Comparison of ENCODE assay signal across 9 cellular contexts in the genomic region with DNA sequence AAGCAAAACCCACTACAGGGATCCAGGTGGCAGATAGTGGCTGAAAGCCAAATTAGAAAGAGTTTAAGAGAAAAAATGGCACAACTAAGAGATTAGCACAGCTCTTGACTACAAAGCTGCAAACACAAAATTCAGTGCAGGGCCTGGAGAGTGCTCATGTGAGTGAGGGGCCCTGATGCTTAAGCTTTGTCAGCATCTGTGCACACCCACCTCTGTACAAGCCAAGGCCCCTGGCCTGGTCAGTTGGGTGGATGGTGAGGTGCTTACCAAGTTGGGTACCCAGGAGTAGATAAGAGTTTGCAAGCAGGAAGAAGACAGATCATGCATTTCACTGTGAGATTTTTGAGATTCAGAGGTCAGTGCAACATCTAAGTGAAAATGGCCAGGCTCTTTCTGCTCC.
DNase-seq lines count a peak whose midpoint lies in the region; ATAC-seq and TF ChIP-seq lines count a peak whose summit lies in the region.
"Had no signal": no experiment of that assay in that cellular context is flagged by ENCODE, and none has a peak within 500 bp of the region (broad histone marks: within the 10 kb centered on the region; RNA-seq: fewer than 3 reads in every experiment).

No MANE protein-coding gene starts in this region.

- H3K27me3 Mint-ChIP-seq in activated CD8-positive, alpha-beta memory T cell treated with anti-CD3 and anti-CD28 coated beads, Interleukin-2, amount 10 ng/mL, durations not matched to agents 7 days and 5 days, result no peaks in the 10 kb centered on the region

- DNase-seq in activated CD8-positive, alpha-beta memory T cell treated with anti-CD3 and anti-CD28 coated beads, Interleukin-2, amount 10 ng/mL, durations not matched to agents 7 days and 5 days, result no peak
- no peak for DNase-seq in activated CD8-positive, alpha-beta memory T cell treated with anti-CD3 and anti-CD28 coated beads, Interleukin-2, amount 50 U/mL, for 48 hours
- no peak for DNase-seq in OCI-LY7 (ENCODE audit: low spot score)
- no peak for DNase-seq in AG20443 (ENCODE audit: low spot score)
- DNase-seq in NCI-H2107 treated with DMSO at 0.1 percent for 48 hours (lab: John Stamatoyannopoulos, UW; ENCODE audit: unreplicated experiment), result no peak
- DNase-seq in NCI-H1105 (lab: John Stamatoyannopoulos, UW), result no peak

- peaks cover 32% of the 10 kb centered on the region for H3K36me3 Mint-ChIP-seq in activated CD8-positive, alpha-beta memory T cell treated with anti-CD3 and anti-CD28 coated beads, Interleukin-2, amount 10 ng/mL, durations not matched to agents 7 days and 5 days

- no peaks in the 10 kb centered on the region for H3K79me2 ChIP-seq in OCI-LY7 (ENCODE audit: insufficient read depth, low read depth, low read length)
- no peaks in the 10 kb centered on the region for H3K79me2 ChIP-seq in parathyroid adenoma

- TF ChIP-seq CTCF in OCI-LY7 (conservative IDR thresholded peaks at IDR 0.05; ENCODE audit: low read length) (no peak), parathyroid adenoma (IDR thresholded peaks at IDR 0.05) (no peak)

- POLR2A ChIA-PET in OCI-LY7 (lab: Charles Lee), result no interaction called here

- H4K20me1 ChIP-seq in OCI-LY7 (ENCODE audit: insufficient read depth, low read length), result no peaks in the 10 kb centered on the region

- H2AFZ ChIP-seq in OCI-LY7 (ENCODE audit: low read length) (peak overlapping the region; percentile 73), parathyroid adenoma (peak overlapping the region; percentile 11)

- H3K27ac ChIP-seq in OCI-LY7 (ENCODE audit: low read depth, low read length, poor library complexity, severe bottlenecking), result no peak overlapping the region
- no peak overlapping the region for H3K27ac ChIP-seq in parathyroid adenoma

- H3K4me1 Mint-ChIP-seq in activated CD8-positive, alpha-beta memory T cell treated with anti-CD3 and anti-CD28 coated beads, Interleukin-2, amount 10 ng/mL, durations not matched to agents 7 days and 5 days, result peaks cover 57% of the 10 kb centered on the region

- no peaks in the 10 kb centered on the region for H3K27me3 ChIP-seq in parathyroid adenoma (ENCODE audit: control insufficient read depth, insufficient read depth, low read length)
- H3K27me3 ChIP-seq: tibial nerve had no signal

- H3K27ac Mint-ChIP-seq in activated CD8-positive, alpha-beta memory T cell treated with anti-CD3 and anti-CD28 coated beads, Interleukin-2, amount 10 ng/mL, durations not matched to agents 7 days and 5 days, result peak overlapping the region; percentile 91

- no peaks in the 10 kb centered on the region for H3K9me3 Mint-ChIP-seq in activated CD8-positive, alpha-beta memory T cell treated with anti-CD3 and anti-CD28 coated beads, Interleukin-2, amount 10 ng/mL, durations not matched to agents 7 days and 5 days (ENCODE audit: low read depth)

- H3K9me3 ChIP-seq in OCI-LY7 (ENCODE audit: low read length) (no peaks in the 10 kb centered on the region), parathyroid adenoma (ENCODE audit: control insufficient read depth, low read length) (no peaks in the 10 kb centered on the region)
- H3K9me3 ChIP-seq: tibial nerve had no signal

- H3K4me2 ChIP-seq in OCI-LY7 (ENCODE audit: low read length) (no peak overlapping the region), parathyroid adenoma (ENCODE audit: low read length) (no peak overlapping the region)

- peak; percentile 14 for ATAC-seq in activated CD8-positive, alpha-beta memory T cell treated with anti-CD3 and anti-CD28 coated beads, Interleukin-2, amount 10 ng/mL, durations not matched to agents 7 days and 5 days
- ATAC-seq in GM21423 (IDR thresholded peaks at IDR 0.05; ENCODE audit: unreplicated experiment), result peak; percentile 1

- H3K4me3 ChIP-seq in OCI-LY7 (ENCODE audit: low read depth, low read length, poor library complexity, severe bottlenecking) (no peak overlapping the region), parathyroid adenoma (ENCODE audit: low read depth, low read length) (no peak overlapping the region)
- H3K4me3 ChIP-seq: tibial nerve had no signal

- H3K9ac ChIP-seq in parathyroid adenoma, result no peak overlapping the region

- BruUV-seq in OCI-LY7 (replicated peaks; lab: Mats Ljungman, UMichigan), result no TSS peak

- intact Hi-C loops in OCI-LY7 (cut with micrococcal nuclease; ENCODE audit: unreplicated experiment), result loop anchor here (10.0 kb wide), 1 partner anchor 59 kb away; no protein-coding TSS in a partner anchor

- CTCF ChIA-PET in activated CD8-positive, alpha-beta memory T cell treated with anti-CD3 and anti-CD28 coated beads, Interleukin-2, amount 10 ng/mL, durations not matched to agents 7 days and 5 days (lab: Charles Lee), result no interaction called here
- CTCF ChIA-PET in OCI-LY7 (lab: Charles Lee; ENCODE audit: unreplicated experiment), result no interaction called here

- H3K4me3 Mint-ChIP-seq in activated CD8-positive, alpha-beta memory T cell treated with anti-CD3 and anti-CD28 coated beads, Interleukin-2, amount 10 ng/mL, durations not matched to agents 7 days and 5 days, result no peak overlapping the region

- H3K9me2 ChIP-seq in OCI-LY7 (ENCODE audit: insufficient read depth, low read length), result no peaks in the 10 kb centered on the region

- peaks cover 17% of the 10 kb centered on the region for H3K4me1 ChIP-seq in OCI-LY7 (ENCODE audit: insufficient read depth, low read length, poor library complexity, severe bottlenecking)
- peaks cover 2% of the 10 kb centered on the region for H3K4me1 ChIP-seq in parathyroid adenoma

- H3K36me3 ChIP-seq in OCI-LY7 (ENCODE audit: insufficient read depth, low read length) (no peaks in the 10 kb centered on the region), parathyroid adenoma (ENCODE audit: control insufficient read depth, insufficient read depth, low read length) (no peaks in the 10 kb centered on the region)
- H3K36me3 ChIP-seq: tibial nerve had no signal
